11 cellular contexts compared by ENCODE assay signal in the genomic region with DNA sequence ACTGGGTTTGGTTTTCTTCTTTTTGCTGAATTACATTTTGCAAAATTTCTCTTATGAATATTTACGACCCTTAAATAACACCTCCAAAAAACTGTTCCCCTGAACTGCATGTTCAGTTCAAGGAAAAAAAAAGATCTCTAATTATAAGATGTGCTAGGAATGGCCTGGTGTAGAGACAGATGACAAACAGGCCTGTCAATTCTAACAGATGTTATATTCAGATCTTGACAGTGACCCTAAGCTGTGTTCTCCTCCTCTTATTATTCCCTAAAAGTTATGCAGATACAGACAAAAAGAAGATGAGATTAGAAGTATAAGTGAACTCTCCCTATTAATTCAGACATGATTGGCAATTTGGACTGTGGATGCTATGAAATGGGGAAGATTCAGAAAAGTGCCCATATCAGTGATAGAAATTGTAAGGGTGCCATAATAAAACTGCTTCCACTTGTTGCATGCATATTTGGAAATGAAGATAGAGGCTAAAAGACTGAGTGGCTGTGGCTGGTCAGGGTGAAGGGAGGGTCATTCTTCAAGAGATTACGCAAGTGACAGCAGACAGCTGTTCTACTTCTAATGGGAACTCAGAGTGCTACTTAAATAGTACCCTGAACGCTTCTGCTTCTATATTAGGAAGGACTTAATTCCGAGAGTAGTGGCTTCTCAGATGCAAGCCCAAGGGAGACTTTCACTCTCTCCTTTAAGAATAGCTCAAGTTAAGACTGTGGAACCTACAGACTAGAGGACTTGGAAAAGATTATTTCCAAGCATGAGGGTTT.
DNase-seq lines count a peak whose midpoint lies in the region; ATAC-seq and FAIRE-seq lines count a peak whose summit lies in the region.
"Had no signal": no experiment of that assay in that cellular context is flagged by ENCODE, and none has a peak within 500 bp of the region (broad histone marks: within the 10 kb centered on the region; RNA-seq: fewer than 3 reads in every experiment).

No MANE protein-coding gene starts in this region.

- no peak for ATAC-seq in GM21723 (IDR thresholded peaks at IDR 0.05; ENCODE audit: unreplicated experiment)
- no peak for ATAC-seq in HG03025 (IDR thresholded peaks at IDR 0.05; ENCODE audit: low FRiP score, unreplicated experiment)
- ATAC-seq in GM21390 (IDR thresholded peaks at IDR 0.05; ENCODE audit: unreplicated experiment), result no peak
- ATAC-seq: WTC11 had no signal

- no peak for FAIRE-seq in GM19239 (lab: Jason Lieb, UNC)

- DNase-seq in AG20443 (ENCODE audit: low spot score) (peak; percentile 49), NOMO-1 treated with dmso at 0.1 percent for 144 hours (lab: John Stamatoyannopoulos, UW; ENCODE audit: unreplicated experiment) (peak; percentile 39), globus pallidus (ENCODE audit: low spot score) (peak; percentile 8), pons (ENCODE audit: low spot score) (peak; percentile 1), GM19239 (ENCODE audit: insufficient read length, low spot score) (no peak)
- DNase-seq: NCI-H1048; stimulated activated CD4-positive, alpha-beta T cell treated with anti-CD3 and anti-CD28 coated beads, Interleukin-2, amount 100 ng/mL, for 48 hours had no signal
